In genomic region chr11:64244966-64245365, GRCh38 we compare ENCODE assay signal across 8 cellular contexts. TPM values are rescaled to one million over a fixed set of nuclear protein-coding genes. Genes with fewer than 3 reads are reported as not detected.
A peak's percentile ranks its signal among the peaks of the same experiment; 100 is the strongest.
DNase-seq lines count a peak whose midpoint lies in the region; ATAC-seq and TF ChIP-seq lines count a peak whose summit lies in the region.

No MANE protein-coding gene starts in this region.

- ATAC-seq in GM18511 (IDR thresholded peaks at IDR 0.05; ENCODE audit: unreplicated experiment) (no peak), omental fat pad (ENCODE audit: low FRiP score) (no peak)

- H3K27ac ChIP-seq in A673 (ENCODE audit: low read depth, low read length, poor library complexity, severe bottlenecking) (peak overlapping the region; percentile 92), HUES6 (ENCODE audit: low read depth, low read length) (no peak overlapping the region; the same call in 1 of the 2 replicates), muscle layer of colon (ENCODE audit: low read depth, low read length) (peak overlapping the region; percentile 86)

- peak overlapping the region; percentile 99 for H3K4me3 ChIP-seq in A673 (ENCODE audit: low read depth, low read length, poor library complexity, severe bottlenecking)
- H3K4me3 ChIP-seq in HUES6 (ENCODE audit: low read depth, low read length), result peak overlapping the region; percentile 81
- H3K4me3 ChIP-seq in cardiac fibroblast (replicated peaks in 1 of 2; ENCODE audit: low read depth in 2 of 2, low read length in 2 of 2), result peak overlapping the region; percentile 78 to 90
- peak overlapping the region in 1 of 2 donors; percentile 68 for H3K4me3 ChIP-seq in muscle layer of colon (ENCODE audit: low read depth in 1 of 2, low read length in 2 of 2)

- no TSS peak for BruUV-seq in A673 (replicated peaks; lab: Mats Ljungman, UMichigan)

- intact Hi-C loops in A673 (cut with micrococcal nuclease; ENCODE audit: unreplicated experiment), result loop anchor here (5.0 kb wide), 1 partner anchor 38 kb away; the partner anchor contains the start of gene FERMT3

- no peaks in the 10 kb centered on the region for H3K27me3 ChIP-seq in A673 (replicated peaks; ENCODE audit: insufficient read depth, low read depth, low read length, poor library complexity)
- H3K27me3 ChIP-seq in HUES6 (ENCODE audit: control insufficient read depth, insufficient read depth, low read length), result no peaks in the 10 kb centered on the region
- no peaks in the 10 kb centered on the region for H3K27me3 ChIP-seq in muscle layer of colon (ENCODE audit: control insufficient read depth in 1 of 2, insufficient read depth in 2 of 2, low read length in 2 of 2)

- H3K4me1 ChIP-seq in A673 (ENCODE audit: insufficient read depth, low read length, poor library complexity, severe bottlenecking) (peaks cover 24% of the 10 kb centered on the region), HUES6 (ENCODE audit: control insufficient read depth, insufficient read depth, low read length) (peaks cover 44% of the 10 kb centered on the region), muscle layer of colon (ENCODE audit: insufficient read depth, low read length) (peaks cover 23% of the 10 kb centered on the region)

- POLR2A ChIA-PET in A673 (lab: Charles Lee; ENCODE audit: low non-redundant PET), result interaction anchor here (0.7 kb wide), 2 partner anchors 59 to 1189 kb away, joined by 3 to 4 read pairs; partner anchors contain the start of gene STIP1

- TF ChIP-seq CTCF in A673 (conservative IDR thresholded peaks at IDR 0.05; ENCODE audit: low read depth, low read length), result no peak
- TF ChIP-seq CTCF in cardiac fibroblast (IDR thresholded peaks at IDR 0.05; ENCODE audit: low read depth, low read length), result no peak
- no peak for TF ChIP-seq CTCF in omental fat pad (IDR thresholded peaks at IDR 0.05)

- H3K9me3 ChIP-seq in A673 (ENCODE audit: low read depth, low read length, poor library complexity, severe bottlenecking) (no peaks in the 10 kb centered on the region), HUES6 (ENCODE audit: control insufficient read depth, insufficient read depth, low read depth, low read length) (no peaks in the 10 kb centered on the region), muscle layer of colon (ENCODE audit: low read length) (no peaks in the 10 kb centered on the region)

- CTCF ChIA-PET in A673 (lab: Charles Lee), result interaction anchor here (1.6 kb wide), 1 partner anchor 40 kb away, joined by 3 read pairs; no protein-coding TSS in a partner anchor

- H3K36me3 ChIP-seq in A673 (ENCODE audit: insufficient read depth, low read length, poor library complexity, severe bottlenecking) (peaks cover 12% of the 10 kb centered on the region), HUES6 (ENCODE audit: control insufficient read depth, insufficient read depth, low read length) (peaks cover 19% of the 10 kb centered on the region), muscle layer of colon (ENCODE audit: insufficient read depth, low read length) (peaks cover 13% of the 10 kb centered on the region)

- no peak overlapping the region for H3K9ac ChIP-seq in HUES6 (ENCODE audit: low read length)
- H3K9ac ChIP-seq in muscle layer of colon (ENCODE audit: low read length), result peak overlapping the region; percentile 61

- DNase-seq in A673 (ENCODE audit: low spot score) (no peak), cardiac fibroblast (ENCODE audit: low read depth in 2 of 2) (no peak), omental fat pad (ENCODE audit: low spot score) (no peak), ureter (ENCODE audit: low spot score) (no peak), LoVo (ENCODE audit: low spot score) (no peak)

RNA-seq across cellular contexts. Expression of gene PPP1R14B, which starts 1.8 kb away (rescaled TPM):
- total RNA-seq in A673 (2021), result 378 and 402 TPM in 2 replicates
- total RNA-seq in omental fat pad, result 100 to 1,000 TPM in 1 of 4 donors, 10 to 100 TPM in 3; 95.0 to 140 (median 97.9) TPM
- 136 TPM for total RNA-seq in ureter

RNA-seq across cellular contexts. Expression of gene FKBP2, which starts 4.1 kb away (rescaled TPM):
- total RNA-seq in A673 (2021) (57.5 and 63.1 TPM in 2 replicates), omental fat pad (10 to 100 TPM; 41.8 to 78.5 (median 49.5) TPM), ureter (55.7 TPM)

RNA-seq across cellular contexts. Expression of gene PLCB3, which starts 6.4 kb away (rescaled TPM):
- total RNA-seq in A673 (2021) (45.3 and 51.1 TPM in 2 replicates), omental fat pad (10 to 100 TPM; 14.7 to 26.5 (median 19.7) TPM), ureter (33.5 TPM)

RNA-seq across cellular contexts. Expression of gene VEGFB, which starts 10.6 kb away (rescaled TPM):
- total RNA-seq in A673 (2021), result 93.3 and 108 TPM in 2 replicates
- total RNA-seq in omental fat pad, result 100 to 1,000 TPM in 3 of 4 donors, 10 to 100 TPM in 1; 89.2 to 172 (median 149) TPM
- 51.6 TPM for total RNA-seq in ureter

RNA-seq across cellular contexts. Expression of gene DNAJC4, which starts 14.6 kb away (rescaled TPM):
- 20.2 and 23.9 TPM in 2 replicates for total RNA-seq in A673 (2021)
- total RNA-seq in omental fat pad, result 10 to 100 TPM; 19.2 to 25.8 (median 21.6) TPM
- 44.1 TPM for total RNA-seq in ureter
